Comparison of ENCODE assay signal across 30 cellular contexts in genomic region chr6:33809619-33810018, GRCh38. TPM values are rescaled to one million over a fixed set of nuclear protein-coding genes. Genes with fewer than 3 reads are reported as not detected.
DNase-seq lines count a peak whose midpoint lies in the region; ATAC-seq, FAIRE-seq and TF ChIP-seq lines count a peak whose summit lies in the region.
"Had no signal": no experiment of that assay in that cellular context is flagged by ENCODE, and none has a peak within 500 bp of the region (broad histone marks: within the 10 kb centered on the region; RNA-seq: fewer than 3 reads in every experiment).

No MANE protein-coding gene starts in this region.

- intact Hi-C loops in kidney (cut with DNase I), result no loop called here

- H3K9me3 ChIP-seq in HUES48 (ENCODE audit: control insufficient read depth, insufficient read depth, low read length) (no peaks in the 10 kb centered on the region), kidney (ENCODE audit: control insufficient read depth in 1 of 2, low read length in 2 of 2) (no peaks in the 10 kb centered on the region)

- no peak overlapping the region for H3K4me3 ChIP-seq in HUES48 (ENCODE audit: low read depth, low read length)
- no peak overlapping the region for H3K4me3 ChIP-seq in kidney (ENCODE audit: low read length in 2 of 2)
- H3K4me3 ChIP-seq: GM23248, lung had no signal

- no peak overlapping the region for H3K27ac Mint-ChIP-seq in progenitor cell of endocrine pancreas
- H3K27ac Mint-ChIP-seq: activated naive CD4-positive, alpha-beta T cell treated with anti-CD3 and anti-CD28 coated beads for 36 hours; activated T-cell treated with anti-CD3 and anti-CD28 coated beads, Interleukin-2, amount 50 U/mL, for 72 hours; nephron progenitor cell; stimulated activated effector memory CD8-positive, alpha-beta T cell treated with anti-CD3 and anti-CD28 coated beads, Interleukin-12 subunit alpha, Interleukin-12 subunit beta, amount 100 ng/mL, for 72 hours; type B pancreatic cell had no signal

- ATAC-seq in HG03342 (IDR thresholded peaks at IDR 0.05; ENCODE audit: unreplicated experiment), result no peak
- ATAC-seq: activated T-cell treated with anti-CD3 and anti-CD28 coated beads, Interleukin-2, amount 50 U/mL, for 72 hours; Panc1; right cardiac atrium; stimulated activated effector memory CD8-positive, alpha-beta T cell treated with anti-CD3 and anti-CD28 coated beads, Interleukin-12 subunit alpha, Interleukin-12 subunit beta, amount 100 ng/mL, for 72 hours had no signal

- H3K27me3 Mint-ChIP-seq in progenitor cell of endocrine pancreas, result peaks cover 62% of the 10 kb centered on the region

- H3K36me3 Mint-ChIP-seq in progenitor cell of endocrine pancreas (ENCODE audit: insufficient read depth), result no peaks in the 10 kb centered on the region
- H3K36me3 Mint-ChIP-seq: stimulated activated effector memory CD8-positive, alpha-beta T cell treated with anti-CD3 and anti-CD28 coated beads, Interleukin-12 subunit alpha, Interleukin-12 subunit beta, amount 100 ng/mL, for 72 hours; type B pancreatic cell had no signal

- H3K9ac ChIP-seq in HUES48 (ENCODE audit: low read depth, low read length) (peak overlapping the region; percentile 2; the same call in 1 of the 2 replicates), kidney (ENCODE audit: low read length in 2 of 2) (no peak overlapping the region)
- H3K9ac ChIP-seq: GM23248, parathyroid adenoma had no signal

- H3K27ac ChIP-seq in HUES48 (ENCODE audit: low read depth, low read length) (peak overlapping the region; percentile 82), kidney (ENCODE audit: low read depth in 2 of 2, low read length in 2 of 2) (no peak overlapping the region)
- H3K27ac ChIP-seq: GM23248, parathyroid adenoma had no signal

- H3K4me1 Mint-ChIP-seq in progenitor cell of endocrine pancreas (ENCODE audit: low read depth), result no peaks in the 10 kb centered on the region

- TF ChIP-seq CTCF in kidney (IDR thresholded peaks at IDR 0.05; ENCODE audit: borderline replicate concordance, extremely low read depth, insufficient read depth) (no peak), progenitor cell of endocrine pancreas (IDR thresholded peaks at IDR 0.05; ENCODE audit: unreplicated experiment) (no peak)

- no peaks in the 10 kb centered on the region for H3K27me3 ChIP-seq in HUES48 (ENCODE audit: control insufficient read depth, insufficient read depth, low read length)

- H3K9me3 Mint-ChIP-seq in progenitor cell of endocrine pancreas (ENCODE audit: low read depth), result no peaks in the 10 kb centered on the region
- H3K9me3 Mint-ChIP-seq: activated naive CD4-positive, alpha-beta T cell treated with anti-CD3 and anti-CD28 coated beads for 36 hours; activated T-cell treated with anti-CD3 and anti-CD28 coated beads, Interleukin-2, amount 50 U/mL, for 72 hours; nephron progenitor cell; stimulated activated effector memory CD8-positive, alpha-beta T cell treated with anti-CD3 and anti-CD28 coated beads, Interleukin-12 subunit alpha, Interleukin-12 subunit beta, amount 100 ng/mL, for 72 hours; type B pancreatic cell had no signal

- H3K4me1 ChIP-seq in HUES48 (ENCODE audit: control insufficient read depth, insufficient read depth, low read length) (peaks cover 52% of the 10 kb centered on the region), kidney (ENCODE audit: control insufficient read depth in 1 of 2, insufficient read depth in 1 of 2, low read depth in 1 of 2, low read length in 2 of 2) (no peaks in the 10 kb centered on the region)
- H3K4me1 ChIP-seq: parathyroid adenoma had no signal

- no peak overlapping the region for H3K4me3 Mint-ChIP-seq in progenitor cell of endocrine pancreas (ENCODE audit: low read depth)
- H3K4me3 Mint-ChIP-seq: activated naive CD4-positive, alpha-beta T cell treated with anti-CD3 and anti-CD28 coated beads for 36 hours; activated T-cell treated with anti-CD3 and anti-CD28 coated beads, Interleukin-2, amount 50 U/mL, for 72 hours; nephron progenitor cell; stimulated activated effector memory CD8-positive, alpha-beta T cell treated with anti-CD3 and anti-CD28 coated beads, Interleukin-12 subunit alpha, Interleukin-12 subunit beta, amount 100 ng/mL, for 72 hours; type B pancreatic cell had no signal

- no peaks in the 10 kb centered on the region for H3K36me3 ChIP-seq in HUES48 (ENCODE audit: control insufficient read depth, insufficient read depth, low read length)
- H3K36me3 ChIP-seq in kidney (ENCODE audit: control insufficient read depth in 1 of 2, insufficient read depth in 2 of 2, low read length in 2 of 2), result no peaks in the 10 kb centered on the region

- FAIRE-seq in kidney (lab: Jason Lieb, UNC), result no peak
- FAIRE-seq: keratinocyte had no signal

- peak; percentile 93 for DNase-seq in DMS 273 (lab: John Stamatoyannopoulos, UW; ENCODE audit: unreplicated experiment)
- DNase-seq in RPMI7951 (ENCODE audit: low read depth), result peak; percentile 22
- DNase-seq in kidney, result peak; percentile 45
- DNase-seq in progenitor cell of endocrine pancreas (ENCODE audit: low spot score, unreplicated experiment), result no peak
- DNase-seq in NCI-H1436 (lab: John Stamatoyannopoulos, UW), result no peak
- no peak for DNase-seq in NCI-H2081 treated with DMSO at 0.1 percent for 48 hours (lab: John Stamatoyannopoulos, UW)
- DNase-seq: ACHN; activated CD4-positive, alpha-beta T cell treated with anti-CD3 and anti-CD28 coated beads, Interleukin-2, amount 50 U/mL, for 4 hours; activated naive CD4-positive, alpha-beta T cell treated with anti-CD3 and anti-CD28 coated beads for 36 hours; activated T-cell treated with anti-CD3 and anti-CD28 coated beads, Interleukin-2, amount 50 U/mL, for 72 hours; effector CD4-positive, alpha-beta T cell; GM23248; nephron progenitor cell; right cardiac atrium; stimulated activated CD4-positive, alpha-beta T cell treated with anti-CD3 and anti-CD28 coated beads, Interleukin-12 subunit alpha, Interleukin-12 subunit beta, amount 100 ng/mL, for 4 hours; stimulated activated CD4-positive, alpha-beta T cell treated with anti-CD3 and anti-CD28 coated beads, Interleukin-4, amount 100 ng/mL, for 24 hours; T-helper 1 cell had no signal

RNA-seq across cellular contexts. Expression of gene MLN, which starts 5.8 kb away (rescaled TPM):
- total RNA-seq in RPMI7951 (2014; rRNA removed; shearing (Covaris generic)), result not detected in 2 replicates
- total RNA-seq in kidney, result not detected
- not detected for polyA plus RNA-seq in kidney (ENCODE audit: insufficient read depth, low read depth, low replicate concordance)
- total RNA-seq in progenitor cell of endocrine pancreas, result not detected in 2 replicates
- total RNA-seq: activated naive CD4-positive, alpha-beta T cell treated with anti-CD3 and anti-CD28 coated beads for 36 hours; activated T-cell treated with anti-CD3 and anti-CD28 coated beads, Interleukin-2, amount 50 U/mL, for 72 hours; Daoy; GM23248; lung; mucosa of gallbladder; NCI-H460; right cardiac atrium; subcutaneous adipose tissue had no signal
- polyA plus RNA-seq: BJ, GM23248, keratinocyte, lung, right cardiac atrium had no signal

RNA-seq across cellular contexts. Expression of gene LEMD2, which starts 20.7 kb away (rescaled TPM):
- 34.1 and 46.9 TPM in 2 replicates for total RNA-seq in RPMI7951 (2014; rRNA removed; shearing (Covaris generic))
- total RNA-seq in kidney (57.1 TPM), progenitor cell of endocrine pancreas (69.9 and 73.6 TPM in 2 replicates)
- polyA plus RNA-seq in kidney (ENCODE audit: insufficient read depth, low read depth, low replicate concordance), result 36.4 TPM

Comparison
In these comparisons a context has a peak if more than half of its experiments do, and no peak if none do; other contexts are left out.
1. DNase-seq: peak in DMS 273 (single experiment), RPMI7951 (single experiment) and kidney (single experiment); none in progenitor cell of endocrine pancreas (single experiment), NCI-H1436 (single experiment) and NCI-H2081 treated with DMSO at 0.1 percent for 48 hours (single experiment).